ENCODE assay signal across 8 cellular contexts in genomic region chr19:44207126-44207803, GRCh38. TPM values are rescaled to one million over a fixed set of nuclear protein-coding genes. Genes with fewer than 3 reads are reported as not detected.
DNase-seq lines count a peak whose midpoint lies in the region; ATAC-seq and TF ChIP-seq lines count a peak whose summit lies in the region.

No MANE protein-coding gene starts in this region.

- H3K36me3 ChIP-seq in smooth muscle cell (ENCODE audit: low read depth): no peaks in the 10 kb centered on the region

- H3F3A ChIP-seq in smooth muscle cell (ENCODE audit: low read depth): peaks cover 3% of the 10 kb centered on the region

- H3K4me3 Mint-ChIP-seq in immature natural killer cell: peak overlapping the region; percentile 87 to 96 (median 91)

- peak overlapping the region; percentile 98 for H2AFZ ChIP-seq in smooth muscle cell (ENCODE audit: low read depth)

- H3K4me2 ChIP-seq in smooth muscle cell: peak overlapping the region; percentile 96

- H3K79me2 ChIP-seq in smooth muscle cell (ENCODE audit: low read depth): no peaks in the 10 kb centered on the region

- H3K9me3 ChIP-seq in smooth muscle cell (replicated peaks; ENCODE audit: low read depth): no peaks in the 10 kb centered on the region

- TF ChIP-seq CTCF in smooth muscle cell (IDR thresholded peaks at IDR 0.05; ENCODE audit: borderline replicate concordance, insufficient read depth, poor library complexity, severe bottlenecking): no peak

- peaks cover 13 to 20% of the 10 kb centered on the region in 2 donors for H3K4me1 Mint-ChIP-seq in immature natural killer cell

- H3K9ac ChIP-seq in smooth muscle cell (ENCODE audit: low read depth): peak overlapping the region; percentile 84

- H3K27me3 ChIP-seq in smooth muscle cell (ENCODE audit: low read depth): no peaks in the 10 kb centered on the region

- peak overlapping the region; percentile 69 for H3K27ac ChIP-seq in smooth muscle cell (ENCODE audit: low read depth)

- peak overlapping the region; percentile 79 for H3K4me3 ChIP-seq in smooth muscle cell

- peaks cover 9% of the 10 kb centered on the region for H3K4me1 ChIP-seq in smooth muscle cell (ENCODE audit: low read depth)

- peak; percentile 90 for ATAC-seq in HG03045 (IDR thresholded peaks at IDR 0.05; ENCODE audit: unreplicated experiment)

- peaks cover 7 to 21% (median 11%) of the 10 kb centered on the region in 3 donors for H3K27me3 Mint-ChIP-seq in immature natural killer cell (ENCODE audit: low read depth in 3 of 3)

- H3K9me3 Mint-ChIP-seq in immature natural killer cell: peaks cover 7 to 34% (median 23%) of the 10 kb centered on the region in 6 donors

- WGBS in smooth muscle cell (ENCODE audit: low lambda C conversion rate): 6% methylated on average over 26 of the region's 26 CpGs

- no peaks in the 10 kb centered on the region for H4K20me1 ChIP-seq in smooth muscle cell (ENCODE audit: low read depth)

- peak; percentile 94 for DNase-seq in SIG-M5 treated with dmso at 0.1 percent for 504 hours (lab: John Stamatoyannopoulos, UW; ENCODE audit: unreplicated experiment)
- no peak for DNase-seq in SIG-M5 (lab: John Stamatoyannopoulos, UW)
- peak; percentile 92 for DNase-seq in NCI-H2107 treated with DMSO at 0.1 percent for 48 hours (lab: John Stamatoyannopoulos, UW; ENCODE audit: unreplicated experiment)
- DNase-seq in activated CD4-positive, CD25-positive, alpha-beta regulatory T cell (lab: John Stamatoyannopoulos, UW): peak; percentile 56 to 69 (median 60)
- peak; percentile 72 for DNase-seq in central memory CD4-positive, alpha-beta T cell
- peak; percentile 75 to 79 (median 77) for DNase-seq in immature natural killer cell
- peak; percentile 23 for DNase-seq in smooth muscle cell (lab: John Stamatoyannopoulos, UW; ENCODE audit: unreplicated experiment)

- peaks cover 4 to 16% (median 9%) of the 10 kb centered on the region in 3 donors for H3K36me3 Mint-ChIP-seq in immature natural killer cell

- H3K27ac Mint-ChIP-seq in immature natural killer cell: peak overlapping the region; percentile 87 to 96 (median 90)

RNA-seq across cellular contexts. Expression of gene ZNF227, which starts 5.1 kb away (rescaled TPM):
- polyA plus RNA-seq in immature natural killer cell (10 to 100 TPM in 2 of 3 donors, 1 to 10 TPM in 1; 6.5 to 15.4 (median 12.8) TPM), smooth muscle cell (5.9 and 7.1 TPM in 2 replicates)
- total RNA-seq in smooth muscle cell: 11.7 and 14.5 TPM in 2 replicates

RNA-seq across cellular contexts. Expression of gene ZNF226, which starts 42.4 kb away (rescaled TPM):
- polyA plus RNA-seq in immature natural killer cell (10 to 100 TPM; 23.1 to 41.4 (median 24.3) TPM), smooth muscle cell (36.0 and 39.4 TPM in 2 replicates)
- total RNA-seq in smooth muscle cell: 38.2 and 42.3 TPM in 2 replicates

RNA-seq across cellular contexts. Expression of gene ZNF233, which starts 52.4 kb away (rescaled TPM):
- polyA plus RNA-seq in immature natural killer cell (under 1 TPM in 1 of 3 donors, not detected in 2; 0.48 TPM), smooth muscle cell (0.72 and 0.86 TPM in 2 replicates)
- total RNA-seq in smooth muscle cell: 1.6 TPM in 1 of 2 replicates, not detected in the other
